9 cellular contexts compared by ENCODE assay signal in the genomic region with DNA sequence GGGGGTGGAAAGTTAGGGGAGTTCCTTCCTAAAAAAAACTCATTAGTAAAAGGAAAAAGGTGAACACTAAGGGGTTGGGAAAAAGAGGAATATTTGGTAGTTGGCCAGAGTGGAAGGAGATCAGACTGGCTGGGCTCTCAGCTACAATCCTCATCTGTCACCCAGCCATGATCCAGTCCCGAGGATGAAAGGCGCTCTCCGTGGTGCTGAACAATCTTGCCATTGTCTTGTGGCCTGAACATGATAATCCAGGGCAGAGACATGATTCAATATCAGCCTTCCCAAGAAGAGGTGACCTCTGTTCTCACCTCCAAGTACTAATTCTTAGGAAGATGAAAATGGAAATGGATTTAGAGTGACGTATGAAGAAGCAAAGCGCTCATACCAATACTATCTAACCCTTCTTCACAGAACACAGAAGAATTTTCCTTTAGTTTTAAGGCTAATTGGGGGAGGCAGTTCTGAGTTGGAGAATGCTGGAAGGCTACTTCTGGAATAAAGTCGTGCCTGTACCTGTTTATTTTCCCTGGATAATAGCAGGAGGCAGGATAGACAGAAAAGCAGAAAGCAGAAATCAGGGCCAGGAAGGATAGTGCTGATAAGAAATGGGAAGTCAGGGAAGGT. TPM values are rescaled to one million over a fixed set of nuclear protein-coding genes. Genes with fewer than 3 reads are reported as not detected.
DNase-seq lines count a peak whose midpoint lies in the region; ATAC-seq and TF ChIP-seq lines count a peak whose summit lies in the region.
"Had no signal": no experiment of that assay in that cellular context is flagged by ENCODE, and none has a peak within 500 bp of the region (broad histone marks: within the 10 kb centered on the region; RNA-seq: fewer than 3 reads in every experiment).

No MANE protein-coding gene starts in this region.

- DNase-seq in AG04450 (ENCODE audit: low read depth, low spot score) (peak; percentile 7), HuH-7.5 (ENCODE audit: low spot score) (peak; percentile 19), kidney epithelial cell (ENCODE audit: low read depth) (peak; percentile 9), NCI-H187 treated with DMSO at 0.1 percent for 48 hours (lab: John Stamatoyannopoulos, UW) (no peak), NCI-H1048 (lab: John Stamatoyannopoulos, UW) (no peak), H4 (ENCODE audit: low spot score) (no peak)
- DNase-seq in activated naive CD4-positive, alpha-beta T cell treated with anti-CD3 and anti-CD28 coated beads, Interleukin-2, amount 10 ng/mL, durations not matched to agents 7 days and 5 days: peak; percentile 72

- H3K4me1 Mint-ChIP-seq in activated naive CD4-positive, alpha-beta T cell treated with anti-CD3 and anti-CD28 coated beads, Interleukin-2, amount 10 ng/mL, durations not matched to agents 7 days and 5 days: no peaks in the 10 kb centered on the region
- H3K4me1 Mint-ChIP-seq in activated T-helper 17 cell treated with anti-CD3 and anti-CD28 coated beads, Interleukin-2, amount 50 U/mL, for 72 hours: peaks cover 1% of the 10 kb centered on the region

- no peaks in the 10 kb centered on the region for H3K36me3 Mint-ChIP-seq in activated naive CD4-positive, alpha-beta T cell treated with anti-CD3 and anti-CD28 coated beads, Interleukin-2, amount 10 ng/mL, durations not matched to agents 7 days and 5 days
- no peaks in the 10 kb centered on the region for H3K36me3 Mint-ChIP-seq in activated T-helper 17 cell treated with anti-CD3 and anti-CD28 coated beads, Interleukin-2, amount 50 U/mL, for 72 hours (ENCODE audit: low read depth)

- H3K27ac ChIP-seq in AG04450 (ENCODE audit: low read depth, low read length): no peak overlapping the region

- CTCF ChIA-PET in AG04450 (lab: Charles Lee): interaction anchor here (0.7 to 7.2 kb wide), 4 partner anchors 9 to 178 kb away, joined by 3 to 67 read pairs (median 8); no protein-coding TSS in a partner anchor
- CTCF ChIA-PET in activated naive CD4-positive, alpha-beta T cell treated with anti-CD3 and anti-CD28 coated beads, Interleukin-2, amount 10 ng/mL, durations not matched to agents 7 days and 5 days (lab: Charles Lee): interaction anchor here (1.2 to 1.6 kb wide), 2 partner anchors 10 to 87 kb away, joined by 3 to 7 read pairs; no protein-coding TSS in a partner anchor

- H3K27me3 ChIP-seq in AG04450 (ENCODE audit: control insufficient read depth, insufficient read depth, low read length) (no peaks in the 10 kb centered on the region), kidney epithelial cell (ENCODE audit: control insufficient read depth, insufficient read depth, low read length) (no peaks in the 10 kb centered on the region)

- H3K27ac Mint-ChIP-seq in activated naive CD4-positive, alpha-beta T cell treated with anti-CD3 and anti-CD28 coated beads, Interleukin-2, amount 10 ng/mL, durations not matched to agents 7 days and 5 days: no peak overlapping the region
- H3K27ac Mint-ChIP-seq in activated T-helper 17 cell treated with anti-CD3 and anti-CD28 coated beads, Interleukin-2, amount 50 U/mL, for 72 hours: no peak overlapping the region

- TF ChIP-seq CTCF in AG04450 (IDR thresholded peaks at IDR 0.05; ENCODE audit: low read depth, low read length) (no peak), kidney epithelial cell (IDR thresholded peaks at IDR 0.05; ENCODE audit: insufficient read depth, low read length, poor library complexity, severe bottlenecking) (no peak)

- POLR2A ChIA-PET in AG04450 (lab: Yijun Ruan, JAX): interaction anchor here (0.7 kb wide), 1 partner anchor 592 kb away, joined by 3 read pairs; no protein-coding TSS in a partner anchor

- no peak for ATAC-seq in activated T-helper 17 cell treated with anti-CD3 and anti-CD28 coated beads, Interleukin-2, amount 50 U/mL, for 72 hours (replicated peaks)

- no peak overlapping the region for H3K4me3 ChIP-seq in AG04450 (ENCODE audit: low read depth, low read length)
- no peak overlapping the region for H3K4me3 ChIP-seq in kidney epithelial cell (ENCODE audit: low read depth, low read length)

- H3K4me3 Mint-ChIP-seq in activated naive CD4-positive, alpha-beta T cell treated with anti-CD3 and anti-CD28 coated beads, Interleukin-2, amount 10 ng/mL, durations not matched to agents 7 days and 5 days: no peak overlapping the region
- H3K4me3 Mint-ChIP-seq in activated T-helper 17 cell treated with anti-CD3 and anti-CD28 coated beads, Interleukin-2, amount 50 U/mL, for 72 hours: no peak overlapping the region

- no peaks in the 10 kb centered on the region for H3K9me3 Mint-ChIP-seq in activated naive CD4-positive, alpha-beta T cell treated with anti-CD3 and anti-CD28 coated beads, Interleukin-2, amount 10 ng/mL, durations not matched to agents 7 days and 5 days
- H3K9me3 Mint-ChIP-seq in activated T-helper 17 cell treated with anti-CD3 and anti-CD28 coated beads, Interleukin-2, amount 50 U/mL, for 72 hours: peaks cover 4% of the 10 kb centered on the region

- H3K9me3 ChIP-seq in AG04450 (ENCODE audit: control insufficient read depth, insufficient read depth, low read length): no peaks in the 10 kb centered on the region

- H3K36me3 ChIP-seq in kidney epithelial cell (ENCODE audit: control insufficient read depth, insufficient read depth, low read length): no peaks in the 10 kb centered on the region

- no peaks in the 10 kb centered on the region for H3K27me3 Mint-ChIP-seq in activated naive CD4-positive, alpha-beta T cell treated with anti-CD3 and anti-CD28 coated beads, Interleukin-2, amount 10 ng/mL, durations not matched to agents 7 days and 5 days
- no peaks in the 10 kb centered on the region for H3K27me3 Mint-ChIP-seq in activated T-helper 17 cell treated with anti-CD3 and anti-CD28 coated beads, Interleukin-2, amount 50 U/mL, for 72 hours

RNA-seq across cellular contexts. Expression of a gene that starts 36.6 kb away (rescaled TPM):
- polyA plus RNA-seq in AG04450 (2011; rRNA removed): 0.19 and 0.22 TPM in 2 replicates
- polyA minus RNA-seq in AG04450 (2011; rRNA and poly(A)+ RNA removed): 0.18 and 0.39 TPM in 2 replicates
- total RNA-seq in kidney epithelial cell: 3.8 and 4.9 TPM in 2 replicates
- 1 to 10 TPM; 1.6 to 3.5 TPM for total RNA-seq in activated T-helper 17 cell treated with anti-CD3 and anti-CD28 coated beads, Interleukin-2, amount 50 U/mL, for 72 hours
- 1.9 and 2.7 TPM in 2 replicates for total RNA-seq in H4 (2014; rRNA removed; shearing (Covaris generic))

RNA-seq across cellular contexts. Expression of a gene that starts 45.0 kb away (rescaled TPM):
- polyA plus RNA-seq in AG04450 (2011; rRNA removed): 8.0 and 9.8 TPM in 2 replicates
- 9.6 and 10.6 TPM in 2 replicates for polyA minus RNA-seq in AG04450 (2011; rRNA and poly(A)+ RNA removed)
- 14.7 and 16.8 TPM in 2 replicates for total RNA-seq in kidney epithelial cell
- total RNA-seq in activated T-helper 17 cell treated with anti-CD3 and anti-CD28 coated beads, Interleukin-2, amount 50 U/mL, for 72 hours: 10 to 100 TPM; 12.5 to 12.9 TPM
- total RNA-seq in H4 (2014; rRNA removed; shearing (Covaris generic)): 13.6 and 17.9 TPM in 2 replicates

RNA-seq across cellular contexts. Expression of a gene that starts 45.3 kb away (rescaled TPM):
- not detected in 2 replicates for polyA plus RNA-seq in AG04450 (2011; rRNA removed)
- 0.22 TPM in 1 of 2 replicates, not detected in the other for polyA minus RNA-seq in AG04450 (2011; rRNA and poly(A)+ RNA removed)
- total RNA-seq in kidney epithelial cell: not detected in 2 replicates
- not detected for total RNA-seq in activated T-helper 17 cell treated with anti-CD3 and anti-CD28 coated beads, Interleukin-2, amount 50 U/mL, for 72 hours
- 0.04 and 0.27 TPM in 2 replicates for total RNA-seq in H4 (2014; rRNA removed; shearing (Covaris generic))
- total RNA-seq: T-helper 1 cell treated with Interleukin-12 subunit alpha and Interleukin-12 subunit beta and Interleukin-4 antibody, amounts not matched to agents 30 ng/mL and 1 ng/mL, for 36 hours had no signal

Comparison
In these comparisons a context has a peak if more than half of its experiments do, and no peak if none do; other contexts are left out.
1. DNase-seq: peak in AG04450 (single experiment), HuH-7.5 (single experiment), activated naive CD4-positive, alpha-beta T cell treated with anti-CD3 and anti-CD28 coated beads, Interleukin-2, amount 10 ng/mL, durations not matched to agents 7 days and 5 days (single experiment) and kidney epithelial cell (single experiment); none in NCI-H187 treated with DMSO at 0.1 percent for 48 hours (single experiment), NCI-H1048 (single experiment) and H4 (single experiment).